18 cellular contexts compared by ENCODE assay signal in genomic region chr3:72043212-72044133, GRCh38.
DNase-seq lines count a peak whose midpoint lies in the region; ATAC-seq, FAIRE-seq and TF ChIP-seq lines count a peak whose summit lies in the region.
"Had no signal": no experiment of that assay in that cellular context is flagged by ENCODE, and none has a peak within 500 bp of the region (broad histone marks: within the 10 kb centered on the region; RNA-seq: fewer than 3 reads in every experiment).

No MANE protein-coding gene starts in this region.

- intact Hi-C loops in GM12878 (cut with micrococcal nuclease; ENCODE audit: unreplicated experiment) = no loop called here

- no peaks in the 10 kb centered on the region for H3K36me3 Mint-ChIP-seq in neural progenitor cell
- H3K36me3 Mint-ChIP-seq: T-cell had no signal

- in situ Hi-C loops in GM12878 (cut with MboI) = no loop called here

- no peak for FAIRE-seq in GM12878 (lab: Jason Lieb, UNC)
- no peak for FAIRE-seq in frontal cortex (lab: Jason Lieb, UNC)
- FAIRE-seq: keratinocyte had no signal

- TF ChIP-seq RAD21 in GM12878 (IDR thresholded peaks at IDR 0.05; ENCODE audit: insufficient read depth, low read depth, low read length) = no peak

- RAD21 ChIA-PET in GM12878 (lab: Charles Lee; ENCODE audit: unreplicated experiment) = interaction anchor here (1.4 kb wide), 1 partner anchor 10 kb away, joined by 3 read pairs; no protein-coding TSS in a partner anchor

- H3K27me3 Mint-ChIP-seq in neural progenitor cell (ENCODE audit: insufficient read depth, low read depth) = peaks cover 8% of the 10 kb centered on the region

- H3K27ac Mint-ChIP-seq in neural progenitor cell = no peak overlapping the region
- H3K27ac Mint-ChIP-seq: T-cell had no signal

- TF ChIP-seq CTCF in HL-60 (IDR thresholded peaks at IDR 0.05; ENCODE audit: insufficient read depth, low read length) (no peak), GM12878 (IDR thresholded peaks at IDR 0.05 in 2 of 3, conservative IDR thresholded peaks at IDR 0.05 in 1 of 3; ENCODE audit: control insufficient read depth in 2 of 3, extremely low read depth in 1 of 3, insufficient read depth in 1 of 3, low read depth in 3 of 3, low read length in 3 of 3) (no peak), neural progenitor cell (IDR thresholded peaks at IDR 0.05) (no peak)

- no peaks in the 10 kb centered on the region for H3K9me3 Mint-ChIP-seq in neural progenitor cell
- H3K9me3 Mint-ChIP-seq: T-cell had no signal

- TF ChIP-seq POLR2A in GM12878 (IDR thresholded peaks at IDR 0.05; ENCODE audit: low read depth, low read length) = no peak

- H3K4me2 ChIP-seq in GM12878 (ENCODE audit: control insufficient read depth, insufficient read depth) (peak overlapping the region; percentile 22), neural progenitor cell (no peak overlapping the region)
- H3K4me2 ChIP-seq: PC-9 had no signal

- peaks cover 8% of the 10 kb centered on the region for H3F3A ChIP-seq in neural progenitor cell (ENCODE audit: low read depth)

- peaks cover 20% of the 10 kb centered on the region for H3K4me1 ChIP-seq in GM12878 (ENCODE audit: control insufficient read depth, insufficient read depth, low read length)
- no peaks in the 10 kb centered on the region for H3K4me1 ChIP-seq in neural progenitor cell
- H3K4me1 ChIP-seq: prostate gland, tibial nerve had no signal

- H2AFZ ChIP-seq in GM12878 (ENCODE audit: control insufficient read depth, low read depth, low read length) = no peak overlapping the region
- no peak overlapping the region for H2AFZ ChIP-seq in neural progenitor cell (replicated peaks)
- H2AFZ ChIP-seq: PC-9 had no signal

- H3K4me1 Mint-ChIP-seq in neural progenitor cell = peaks cover 28% of the 10 kb centered on the region
- H3K4me1 Mint-ChIP-seq: T-cell had no signal

- H3K79me2 ChIP-seq in GM12878 (ENCODE audit: control insufficient read depth, insufficient read depth, low read length) = no peaks in the 10 kb centered on the region
- no peaks in the 10 kb centered on the region for H3K79me2 ChIP-seq in neural progenitor cell (ENCODE audit: low read depth)

- CTCF ChIA-PET in GM12878 (lab: Yijun Ruan, JAX) = interaction anchor here (0.8 kb wide), 1 partner anchor 37 kb away, joined by 3 read pairs; no protein-coding TSS in a partner anchor

- DNase-seq in EH (ENCODE audit: low read depth) (peak; percentile 14), HL-60 (ENCODE audit: low read depth in 1 of 2, low spot score in 1 of 2) (peak; percentile 80 to 83), GM12878 (ENCODE audit: low read depth, low spot score) (peak; percentile 15), neural progenitor cell (ENCODE audit: low spot score) (no peak), frontal cortex (ENCODE audit: low spot score in 2 of 2) (no peak), NCI-H69 (lab: John Stamatoyannopoulos, UW) (no peak), NCI-H2227 treated with DMSO at 0.1 percent for 48 hours (lab: John Stamatoyannopoulos, UW) (no peak)
- DNase-seq: activated CD4-positive, alpha-beta T cell treated with anti-CD3 and anti-CD28 coated beads for 4 hours; activated T-cell treated with anti-CD3 and anti-CD28 coated beads, Interleukin-2, amount 50 U/mL, for 1 hour; H7; PC-9; stimulated activated CD4-positive, alpha-beta T cell treated with anti-CD3 and anti-CD28 coated beads, Interleukin-15, amount 100 ng/mL, for 24 hours had no signal

- H3K9me3 ChIP-seq in GM12878 (replicated peaks; ENCODE audit: control insufficient read depth, insufficient read depth, low read length) (no peaks in the 10 kb centered on the region), neural progenitor cell (ENCODE audit: low read depth) (no peaks in the 10 kb centered on the region)
- H3K9me3 ChIP-seq: heart left ventricle, prostate gland, tibial nerve had no signal

- H3K27ac ChIP-seq in HL-60 (replicated peaks) (peak overlapping the region; percentile 73), GM12878 (ENCODE audit: control insufficient read depth, insufficient read depth) (no peak overlapping the region), neural progenitor cell (no peak overlapping the region)
- H3K27ac ChIP-seq: PC-9, prostate gland, tibial nerve had no signal

- WGBS in GM12878 (ENCODE audit: insufficient coverage, insufficient replicate concordance, low lambda C conversion rate, missing lambda C conversion rate) = 57% methylated on average over 3 of the region's 3 CpGs

- no peak overlapping the region for H3K9ac ChIP-seq in GM12878 (ENCODE audit: control insufficient read depth, insufficient read depth, low read length)
- no peak overlapping the region for H3K9ac ChIP-seq in neural progenitor cell

- ATAC-seq in GM21360 (IDR thresholded peaks at IDR 0.05; ENCODE audit: unreplicated experiment) = peak; percentile 59
- peak; percentile 48 for ATAC-seq in GM12878
- ATAC-seq: T-cell had no signal

- no TSS peak for BruUV-seq in GM12878 (replicated peaks; lab: Mats Ljungman, UMichigan)

- SMC1A ChIA-PET in GM12878 (lab: Charles Lee; ENCODE audit: uncharacterized antibody, unreplicated experiment) = interaction anchor here (0.5 to 1.9 kb wide), 6 partner anchors 13 to 1575 kb away, joined by 3 to 4 read pairs (median 4); no protein-coding TSS in a partner anchor

- H3K4me3 ChIP-seq in HL-60 (replicated peaks; ENCODE audit: insufficient read depth, low read length) (no peak overlapping the region; the same call in 1 of the 2 replicates), GM12878 (no peak overlapping the region), neural progenitor cell (no peak overlapping the region)
- H3K4me3 ChIP-seq: heart left ventricle, PC-9, prostate gland, tibial nerve had no signal

- H3K27me3 ChIP-seq in HL-60 (ENCODE audit: insufficient read depth, poor library complexity, severe bottlenecking) (no peaks in the 10 kb centered on the region), GM12878 (replicated peaks in 1 of 2; ENCODE audit: control insufficient read depth in 2 of 2, insufficient read depth in 2 of 2, low read length in 1 of 2) (no peaks in the 10 kb centered on the region), neural progenitor cell (no peaks in the 10 kb centered on the region)
- H3K27me3 ChIP-seq: tibial nerve had no signal

- no peaks in the 10 kb centered on the region for H4K20me1 ChIP-seq in GM12878 (ENCODE audit: control insufficient read depth, insufficient read depth)
- H4K20me1 ChIP-seq in neural progenitor cell (ENCODE audit: low read depth) = no peaks in the 10 kb centered on the region

- POLR2A ChIA-PET in GM12878 (lab: Charles Lee) = interaction anchor here (0.7 kb wide), 2 partner anchors 101 to 143 kb away, joined by 3 to 4 read pairs; no protein-coding TSS in a partner anchor

- no peaks in the 10 kb centered on the region for H3K36me3 ChIP-seq in GM12878 (ENCODE audit: control insufficient read depth in 2 of 2, insufficient read depth in 2 of 2, low read length in 1 of 2)
- H3K36me3 ChIP-seq in neural progenitor cell = no peaks in the 10 kb centered on the region
- H3K36me3 ChIP-seq: heart left ventricle, prostate gland, tibial nerve had no signal

- no peak overlapping the region for H3K4me3 Mint-ChIP-seq in neural progenitor cell
- H3K4me3 Mint-ChIP-seq: T-cell had no signal

- TF ChIP-seq EP300 in GM12878 (IDR thresholded peaks at IDR 0.05; ENCODE audit: borderline replicate concordance in 1 of 2, control insufficient read depth in 1 of 2, low read depth in 2 of 2, low read length in 2 of 2) = no peak

TF ChIP-seq in GM12878, 131 proteins besides CTCF, POLR2A, EP300 and RAD21 (continues in another document):
- no peak for TF ChIP-seq CEBPB (IDR thresholded peaks at IDR 0.05; ENCODE audit: borderline replicate concordance in 1 of 2, low read depth in 2 of 2, low read length in 2 of 2)
- no peak for TF ChIP-seq SREBF1 (IDR thresholded peaks at IDR 0.05; ENCODE audit: low read length)
- peak; percentile 60 for TF ChIP-seq ZNF24 (IDR thresholded peaks at IDR 0.05)
- TF ChIP-seq NR2F1 (conservative IDR thresholded peaks at IDR 0.05) = 0 out of 2 replicates have a peak, but pooled peaks have one; percentile 29
- no peak for TF ChIP-seq ZNF622 (IDR thresholded peaks at IDR 0.05)
- TF ChIP-seq ETV6 (conservative IDR thresholded peaks at IDR 0.05 in 1 of 2, IDR thresholded peaks at IDR 0.05 in 1 of 2; ENCODE audit: borderline replicate concordance in 1 of 2, low read depth in 1 of 2) = peak in 1 of 2 experiments; percentile 14; a peak in 1 of 4 replicates
- no peak for TF ChIP-seq ZNF592 (IDR thresholded peaks at IDR 0.05)

Comparison
In these comparisons a context has a peak if more than half of its experiments do, and no peak if none do; other contexts are left out.
1. DNase-seq: peak in EH (single experiment), HL-60 (2 of 2) and GM12878 (single experiment); none in neural progenitor cell (single experiment), frontal cortex (0 of 2), NCI-H69 (single experiment) and NCI-H2227 treated with DMSO at 0.1 percent for 48 hours (single experiment).